ENCODE assay signal across 8 cellular contexts in the genomic region with DNA sequence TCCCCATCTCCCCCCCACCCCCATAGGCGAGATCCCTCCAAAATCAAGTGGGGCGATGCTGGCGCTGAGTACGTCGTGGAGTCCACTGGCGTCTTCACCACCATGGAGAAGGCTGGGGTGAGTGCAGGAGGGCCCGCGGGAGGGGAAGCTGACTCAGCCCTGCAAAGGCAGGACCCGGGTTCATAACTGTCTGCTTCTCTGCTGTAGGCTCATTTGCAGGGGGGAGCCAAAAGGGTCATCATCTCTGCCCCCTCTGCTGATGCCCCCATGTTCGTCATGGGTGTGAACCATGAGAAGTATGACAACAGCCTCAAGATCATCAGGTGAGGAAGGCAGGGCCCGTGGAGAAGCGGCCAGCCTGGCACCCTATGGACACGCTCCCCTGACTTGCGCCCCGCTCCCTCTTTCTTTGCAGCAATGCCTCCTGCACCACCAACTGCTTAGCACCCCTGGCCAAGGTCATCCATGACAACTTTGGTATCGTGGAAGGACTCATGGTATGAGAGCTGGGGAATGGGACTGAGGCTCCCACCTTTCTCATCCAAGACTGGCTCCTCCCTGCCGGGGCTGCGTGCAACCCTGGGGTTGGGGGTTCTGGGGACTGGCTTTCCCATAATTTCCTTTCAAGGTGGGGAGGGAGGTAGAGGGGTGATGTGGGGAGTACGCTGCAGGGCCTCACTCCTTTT. TPM values are rescaled to one million over a fixed set of nuclear protein-coding genes. Genes with fewer than 3 reads are reported as not detected.
DNase-seq lines count a peak whose midpoint lies in the region; ATAC-seq and TF ChIP-seq lines count a peak whose summit lies in the region.

No MANE protein-coding gene starts in this region.

- H3K9me3 ChIP-seq in PC-9 (ENCODE audit: insufficient read depth, low read depth) (no peaks in the 10 kb centered on the region), trophoblast cell (ENCODE audit: insufficient read depth, low read depth, low read length) (peaks cover 1% of the 10 kb centered on the region)

- H3K27ac ChIP-seq in PC-9 (peak overlapping the region; percentile 83), trophoblast cell (ENCODE audit: low read depth, low read length) (no peak overlapping the region)

- POLR2A ChIA-PET in PC-9 (lab: Charles Lee; ENCODE audit: unreplicated experiment): interaction anchor here (0.5 to 1.0 kb wide), 9 partner anchors 8 to 444 kb away, joined by 3 to 10 read pairs (median 4); a partner anchor contains a TSS

- WGBS in trophoblast cell (ENCODE audit: extremely low coverage, insufficient coverage, insufficient read length): no CpG with 5 or more reads among the region's 19 CpGs

- peaks cover 42% of the 10 kb centered on the region for H3K79me2 ChIP-seq in PC-9 (ENCODE audit: low read depth)
- H3K79me2 ChIP-seq in trophoblast cell (ENCODE audit: control insufficient read depth, insufficient read depth, low read length, poor library complexity): peaks cover 22% of the 10 kb centered on the region

- DNase-seq in EL (peak; percentile 37), PC-9 (peak in 1 of 2 experiments; percentile 36), trophoblast cell (no peak), 8988T (no peak), Ammon's horn (ENCODE audit: low spot score) (no peak)

- no peak overlapping the region for H3K14ac ChIP-seq in trophoblast cell (ENCODE audit: low read length)

- H2AFZ ChIP-seq in PC-9: no peak overlapping the region
- no peak overlapping the region for H2AFZ ChIP-seq in trophoblast cell (ENCODE audit: insufficient read depth, low read length, poor library complexity)

- H2BK12ac ChIP-seq in trophoblast cell (ENCODE audit: low read length): no peak overlapping the region

- H2BK5ac ChIP-seq in trophoblast cell (ENCODE audit: low read depth, low read length, poor library complexity): no peak overlapping the region

- H3K4me2 ChIP-seq in PC-9 (peak overlapping the region; percentile 96), trophoblast cell (ENCODE audit: low read length) (peak overlapping the region; percentile 76)

- H4K8ac ChIP-seq in trophoblast cell (ENCODE audit: low read depth, low read length): no peak overlapping the region

- no TSS peak for BruUV-seq in PC-9 (replicated peaks; lab: Mats Ljungman, UMichigan)

- H3K27me3 Mint-ChIP-seq in dendritic cell treated with granulocyte-macrophage colony-stimulating factor and Interleukin-4, amounts not matched to agents 40 ng/mL and 50 ng/mL, for 4 days: no peaks in the 10 kb centered on the region

- H3K27me3 ChIP-seq in PC-9 (ENCODE audit: insufficient read depth, low read depth) (no peaks in the 10 kb centered on the region), trophoblast cell (ENCODE audit: insufficient read depth, low read length) (no peaks in the 10 kb centered on the region)

- peaks cover 80% of the 10 kb centered on the region for H3K4me1 Mint-ChIP-seq in dendritic cell treated with granulocyte-macrophage colony-stimulating factor and Interleukin-4, amounts not matched to agents 40 ng/mL and 50 ng/mL, for 4 days (ENCODE audit: low read depth)

- H3K4me1 ChIP-seq in PC-9 (replicated peaks; ENCODE audit: insufficient read depth) (peaks cover 42% of the 10 kb centered on the region), trophoblast cell (ENCODE audit: control insufficient read depth in 1 of 2, insufficient read depth in 2 of 2, low read length in 2 of 2) (peaks cover 25 to 29% of the 10 kb centered on the region in 2 experiments)

- no peak overlapping the region for H4K91ac ChIP-seq in trophoblast cell (ENCODE audit: low read depth, low read length)

- peaks cover 35% of the 10 kb centered on the region for H3K36me3 ChIP-seq in PC-9 (ENCODE audit: low read depth)
- peaks cover 37 to 41% of the 10 kb centered on the region in 2 experiments for H3K36me3 ChIP-seq in trophoblast cell (ENCODE audit: control insufficient read depth in 1 of 2, insufficient read depth in 2 of 2, low read length in 2 of 2)

- H4K12ac ChIP-seq in trophoblast cell (ENCODE audit: low read depth, low read length): no peak overlapping the region

- no peak overlapping the region for H3K18ac ChIP-seq in trophoblast cell (ENCODE audit: low read length)

- no peak overlapping the region for H3K23ac ChIP-seq in trophoblast cell (ENCODE audit: low read length)

- intact Hi-C loops in PC-9 (cut with micrococcal nuclease; ENCODE audit: unreplicated experiment): loop anchor here (10.0 kb wide), 3 partner anchors 322 to 552 kb away; no protein-coding TSS in a partner anchor
- intact Hi-C loops in dendritic cell treated with granulocyte-macrophage colony-stimulating factor and Interleukin-4, amounts not matched to agents 40 ng/mL and 50 ng/mL, for 4 days (cut with micrococcal nuclease): loop anchor here (10.0 kb wide), 1 partner anchor 62 kb away; a partner anchor contains a TSS

- H3K4ac ChIP-seq in trophoblast cell (ENCODE audit: low read depth, low read length): no peak overlapping the region

- H3F3A ChIP-seq in PC-9 (ENCODE audit: insufficient read depth, low read depth): peaks cover 88% of the 10 kb centered on the region

- peaks cover 31% of the 10 kb centered on the region for H3K79me1 ChIP-seq in trophoblast cell (ENCODE audit: low read length)

- CTCF ChIA-PET in PC-9 (lab: Charles Lee): interaction anchor here (0.5 to 1.0 kb wide), 14 partner anchors 8 to 1289 kb away, joined by 3 to 6 read pairs (median 4); a partner anchor contains a TSS

- H2AK5ac ChIP-seq in trophoblast cell (ENCODE audit: low read length): no peak overlapping the region

- peaks cover 45% of the 10 kb centered on the region for H4K20me1 ChIP-seq in PC-9 (ENCODE audit: insufficient read depth)

- peak overlapping the region; percentile 97; the same call in 1 of the 2 replicates for H3K4me3 ChIP-seq in PC-9
- H3K4me3 ChIP-seq in trophoblast cell (ENCODE audit: low read depth, low read length): peak overlapping the region; percentile 13

- no peak for TF ChIP-seq CTCF in PC-9 (conservative IDR thresholded peaks at IDR 0.05)

- H3K4me3 Mint-ChIP-seq in dendritic cell treated with granulocyte-macrophage colony-stimulating factor and Interleukin-4, amounts not matched to agents 40 ng/mL and 50 ng/mL, for 4 days: peak overlapping the region; percentile 91

- H2BK120ac ChIP-seq in trophoblast cell (ENCODE audit: insufficient read depth, low read length, poor library complexity): no peak overlapping the region

- no peak overlapping the region for H3K9ac ChIP-seq in trophoblast cell (ENCODE audit: low read length)

- peak overlapping the region; percentile 87 for H3K27ac Mint-ChIP-seq in dendritic cell treated with granulocyte-macrophage colony-stimulating factor and Interleukin-4, amounts not matched to agents 40 ng/mL and 50 ng/mL, for 4 days

- ATAC-seq in GM19452 (IDR thresholded peaks at IDR 0.05; ENCODE audit: unreplicated experiment) (no peak), GM18867 (IDR thresholded peaks at IDR 0.05; ENCODE audit: unreplicated experiment) (no peak)

- no peaks in the 10 kb centered on the region for H3K9me2 ChIP-seq in PC-9 (ENCODE audit: insufficient read depth)

- peaks cover 92% of the 10 kb centered on the region for H3K36me3 Mint-ChIP-seq in dendritic cell treated with granulocyte-macrophage colony-stimulating factor and Interleukin-4, amounts not matched to agents 40 ng/mL and 50 ng/mL, for 4 days (ENCODE audit: low read depth)

- no peaks in the 10 kb centered on the region for H3K9me3 Mint-ChIP-seq in dendritic cell treated with granulocyte-macrophage colony-stimulating factor and Interleukin-4, amounts not matched to agents 40 ng/mL and 50 ng/mL, for 4 days

RNA-seq across cellular contexts. Expression of a gene that starts 2.7 kb away (rescaled TPM):
- total RNA-seq in PC-9 (2021): 6,143 and 8,169 TPM in 2 replicates
- 5,061 and 5,152 TPM in 2 replicates for polyA plus RNA-seq in trophoblast cell (2013)

RNA-seq across cellular contexts. Expression of a gene that starts 18.8 kb away (rescaled TPM):
- 0.65 and 0.70 TPM in 2 replicates for total RNA-seq in PC-9 (2021)
- 5.1 and 5.3 TPM in 2 replicates for polyA plus RNA-seq in trophoblast cell (2013)

RNA-seq across cellular contexts. Expression of a gene that starts 31.1 kb away (rescaled TPM):
- 97.5 and 101 TPM in 2 replicates for total RNA-seq in PC-9 (2021)
- 47.1 and 49.3 TPM in 2 replicates for polyA plus RNA-seq in trophoblast cell (2013)

RNA-seq across cellular contexts. Expression of a gene that starts 43.1 kb away (rescaled TPM):
- 220 and 266 TPM in 2 replicates for total RNA-seq in PC-9 (2021)
- 39.3 and 41.7 TPM in 2 replicates for polyA plus RNA-seq in trophoblast cell (2013)

RNA-seq across cellular contexts. Expression of a gene that starts 44.0 kb away (rescaled TPM):
- total RNA-seq in PC-9 (2021): 432 and 456 TPM in 2 replicates
- polyA plus RNA-seq in trophoblast cell (2013): 534 and 575 TPM in 2 replicates
